In the genomic region with DNA sequence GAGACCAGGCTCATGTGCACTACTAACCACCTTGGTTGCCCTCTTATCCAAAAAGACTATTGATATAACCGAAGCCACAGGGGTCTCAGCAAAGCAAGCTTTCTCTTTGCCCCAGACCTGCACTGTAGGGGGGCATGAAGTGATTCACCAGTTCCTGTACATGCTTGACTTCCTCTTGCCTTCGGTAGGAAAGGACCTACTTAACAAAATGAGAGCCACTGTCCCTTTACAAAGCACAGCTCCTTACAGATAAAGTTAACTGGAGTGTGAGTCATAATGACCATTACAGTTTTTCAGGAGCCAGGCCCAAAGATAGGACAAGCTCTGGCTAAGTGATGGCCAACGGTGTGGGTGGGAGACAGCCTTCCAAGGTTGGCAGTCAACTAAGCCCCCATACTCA, we compare ENCODE assay signal across 24 cellular contexts.
"Had no signal": no experiment of that assay in that cellular context is flagged by ENCODE, and none has a peak within 500 bp of the region (broad histone marks: within the 10 kb centered on the region; RNA-seq: fewer than 3 reads in every experiment).

No MANE protein-coding gene starts in this region.

- H3K36me3 Mint-ChIP-seq: mesothelial cell of epicardium had no signal

- H3K27ac Mint-ChIP-seq: mesothelial cell of epicardium had no signal

- H3K27me3 ChIP-seq: dorsolateral prefrontal cortex, esophagus muscularis mucosa, foreskin keratinocyte, gastroesophageal sphincter, heart right ventricle, left lung had no signal

- H3K36me3 ChIP-seq: esophagus muscularis mucosa, gastroesophageal sphincter, heart right ventricle, left lung, lower lobe of right lung had no signal

- H3K4me1 Mint-ChIP-seq: mesothelial cell of epicardium had no signal

- DNase-seq: dermis blood vessel endothelial cell; dorsolateral prefrontal cortex; effector CD4-positive, alpha-beta T cell; effector memory CD4-positive, alpha-beta T cell; foreskin keratinocyte; glutamatergic neuron; head of caudate nucleus; heart right ventricle; hippocampal formation; left cardiac atrium; left lung; left ventricle myocardium superior; lower lobe of right lung; mesenchymal stem cell; mucosa of descending colon had no signal

- H3K4me3 ChIP-seq: coronary artery, dorsolateral prefrontal cortex, esophagus muscularis mucosa, gastroesophageal sphincter, heart right ventricle, left lung, lower lobe of right lung, mucosa of descending colon had no signal

- FAIRE-seq: colon, endothelial cell of umbilical vein, frontal cortex, islet of Langerhans, keratinocyte had no signal

- H3K4me1 ChIP-seq: esophagus muscularis mucosa, foreskin keratinocyte, gastroesophageal sphincter, heart right ventricle, left lung, lower lobe of right lung had no signal

- ATAC-seq: foreskin keratinocyte, gastroesophageal sphincter, heart right ventricle, left cardiac atrium, left lung, left ventricle myocardium superior, lower lobe of right lung, mucosa of descending colon had no signal

- H3K9me3 ChIP-seq: esophagus muscularis mucosa, gastroesophageal sphincter, heart right ventricle, left lung, lower lobe of right lung, mucosa of descending colon had no signal

- H3K9me3 Mint-ChIP-seq: mesothelial cell of epicardium had no signal

- H3K4me3 Mint-ChIP-seq: mesothelial cell of epicardium had no signal

- H3K27ac ChIP-seq: coronary artery, dorsolateral prefrontal cortex, esophagus muscularis mucosa, foreskin keratinocyte, gastroesophageal sphincter, heart right ventricle, left lung, lower lobe of right lung had no signal
